ENCODE assay signal across 15 cellular contexts in genomic region chr14:23181453-23181852, GRCh38. TPM values are rescaled to one million over a fixed set of nuclear protein-coding genes. Genes with fewer than 3 reads are reported as not detected.
DNase-seq lines count a peak whose midpoint lies in the region; ATAC-seq and TF ChIP-seq lines count a peak whose summit lies in the region.
"Had no signal": no experiment of that assay in that cellular context is flagged by ENCODE, and none has a peak within 500 bp of the region (broad histone marks: within the 10 kb centered on the region; RNA-seq: fewer than 3 reads in every experiment).

No MANE protein-coding gene starts in this region.

- H3K36me3 ChIP-seq in H7 (replicated peaks; ENCODE audit: control insufficient read depth, insufficient read depth, low read length): no peaks in the 10 kb centered on the region
- H3K36me3 ChIP-seq in iPS-18a (ENCODE audit: control insufficient read depth, low read depth, low read length): peaks cover 12% of the 10 kb centered on the region

- no peak for TF ChIP-seq CTCF in retinal pigment epithelial cell (conservative IDR thresholded peaks at IDR 0.05; ENCODE audit: low read depth, low read length)

- H3K9ac ChIP-seq in iPS-18a (ENCODE audit: low read length): no peak overlapping the region

- DNase-seq in H7: no peak
- DNase-seq in cerebellar cortex (ENCODE audit: low spot score): peak; percentile 60
- no peak for DNase-seq in retinal pigment epithelial cell (ENCODE audit: low read depth)
- DNase-seq in epidermal melanocyte (ENCODE audit: insufficient read length, low spot score): no peak
- DNase-seq in SIG-M5 (lab: John Stamatoyannopoulos, UW): no peak
- no peak for DNase-seq in NCI-H748 (lab: John Stamatoyannopoulos, UW; ENCODE audit: unreplicated experiment)
- DNase-seq: activated naive CD4-positive, alpha-beta T cell treated with anti-CD3 and anti-CD28 coated beads, Interleukin-2, amount 10 ng/mL, durations not matched to agents 7 days and 5 days; effector CD4-positive, alpha-beta T cell; MM.1S; naive B cell; stimulated activated CD4-positive, alpha-beta T cell treated with anti-CD3 and anti-CD28 coated beads, Interleukin-15, amount 100 ng/mL, for 24 hours; T-helper 9 cell had no signal

- no peaks in the 10 kb centered on the region for H3K9me3 ChIP-seq in iPS-18a (ENCODE audit: control insufficient read depth, low read depth, low read length)

- H3K4me3 ChIP-seq in H7 (ENCODE audit: insufficient read depth, low read depth, low read length) (peak overlapping the region; percentile 48), iPS-18a (ENCODE audit: low read length) (peak overlapping the region; percentile 78), retinal pigment epithelial cell (ENCODE audit: low read length) (peak overlapping the region; percentile 99)

- no peak overlapping the region for H3K27ac ChIP-seq in iPS-18a (ENCODE audit: low read length)

- no peak for ATAC-seq in GM21619 (IDR thresholded peaks at IDR 0.05; ENCODE audit: unreplicated experiment)
- ATAC-seq: Panc1 had no signal

- H3K27me3 ChIP-seq in H7 (ENCODE audit: control insufficient read depth, insufficient read depth, low read length) (no peaks in the 10 kb centered on the region), iPS-18a (ENCODE audit: control insufficient read depth, insufficient read depth, low read length) (no peaks in the 10 kb centered on the region)

- H3K4me1 ChIP-seq in iPS-18a (ENCODE audit: control insufficient read depth, low read depth, low read length): peaks cover 20% of the 10 kb centered on the region

RNA-seq across cellular contexts. Expression of gene SLC7A8, which starts 2.0 kb away (rescaled TPM):
- 66.7 and 79.1 TPM in 2 replicates for total RNA-seq in H7 (2014; rRNA removed; shearing (Covaris generic))

RNA-seq across cellular contexts. Expression of gene RNF212B, which starts 56.3 kb away (rescaled TPM):
- 0.24 TPM in 1 of 2 replicates, not detected in the other for total RNA-seq in H7 (2014; rRNA removed; shearing (Covaris generic))

Comparison
In these comparisons a context has a peak if more than half of its experiments do, and no peak if none do; other contexts are left out.
1. H3K4me3 ChIP-seq: peak in every context shown above with its lines; median percentile 99 in retinal pigment epithelial cell; 78 in iPS-18a; 48 in H7.